Comparison of ENCODE assay signal across 8 cellular contexts in the genomic region with DNA sequence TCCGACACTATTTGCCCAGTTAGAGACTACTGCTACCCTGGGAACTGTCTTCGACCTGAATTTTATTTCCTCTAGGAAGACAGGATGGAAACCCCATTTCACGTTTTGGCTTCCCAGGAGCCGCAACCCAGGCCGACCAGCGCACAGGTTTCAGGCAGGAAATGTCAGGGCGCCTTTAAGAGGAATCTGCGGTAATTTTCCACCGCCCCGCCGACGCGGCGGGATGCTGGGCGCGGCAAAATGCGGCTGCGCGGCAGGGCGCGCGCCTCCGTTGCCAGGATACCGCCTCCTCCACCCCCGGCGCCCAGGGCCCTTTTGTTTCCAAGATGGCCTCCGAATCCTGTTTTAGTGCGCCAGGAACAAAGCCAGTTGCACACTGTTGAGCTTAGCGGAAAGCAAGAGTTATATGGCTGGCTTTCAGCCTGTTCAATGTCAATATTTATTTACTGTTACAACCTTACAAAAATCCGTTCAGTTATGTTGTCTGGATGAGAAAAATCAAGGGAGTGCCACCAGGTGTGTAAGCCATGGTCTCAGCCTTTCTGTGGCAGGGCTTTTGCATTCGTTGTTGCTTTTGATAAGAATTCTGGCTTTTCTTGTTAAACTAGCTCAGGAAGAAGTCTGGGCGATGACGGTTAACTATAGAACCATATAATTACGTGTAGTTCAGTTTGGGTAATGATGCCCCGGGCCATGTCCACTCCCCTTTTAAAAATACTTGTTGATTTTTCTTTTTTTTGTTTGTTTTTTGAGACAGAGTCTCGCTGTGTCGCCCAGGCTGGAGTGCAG.
DNase-seq lines count a peak whose midpoint lies in the region; ATAC-seq and TF ChIP-seq lines count a peak whose summit lies in the region.

No MANE protein-coding gene starts in this region.

- no peaks in the 10 kb centered on the region for H3K27me3 ChIP-seq in left lung

- peaks cover 14 to 44% of the 10 kb centered on the region in 2 donors for H3K4me1 ChIP-seq in left lung

- peak overlapping the region; percentile 96 for H3K27ac Mint-ChIP-seq in activated CD4-positive, alpha-beta T cell treated with anti-CD3 and anti-CD28 coated beads, Interleukin-2, amount 10 ng/mL, durations not matched to agents 24 days and 14 days

- H3K36me3 ChIP-seq in left lung, result no peaks in the 10 kb centered on the region

- no peaks in the 10 kb centered on the region for H3K9me3 Mint-ChIP-seq in activated CD4-positive, alpha-beta T cell treated with anti-CD3 and anti-CD28 coated beads, Interleukin-2, amount 10 ng/mL, durations not matched to agents 24 days and 14 days

- H3K4me3 Mint-ChIP-seq in activated CD4-positive, alpha-beta T cell treated with anti-CD3 and anti-CD28 coated beads, Interleukin-2, amount 10 ng/mL, durations not matched to agents 24 days and 14 days, result peak overlapping the region; percentile 90

- intact Hi-C loops in activated CD4-positive, alpha-beta T cell treated with anti-CD3 and anti-CD28 coated beads, Interleukin-2, amount 10 ng/mL, durations not matched to agents 24 days and 14 days (cut with micrococcal nuclease), result loop anchor here (1.0 kb wide), 3 partner anchors 11 to 62 kb away; no protein-coding TSS in a partner anchor
- intact Hi-C loops in left lung (cut with DNase I), result no loop called here

- no peaks in the 10 kb centered on the region for H3K27me3 Mint-ChIP-seq in activated CD4-positive, alpha-beta T cell treated with anti-CD3 and anti-CD28 coated beads, Interleukin-2, amount 10 ng/mL, durations not matched to agents 24 days and 14 days

- H3K36me3 Mint-ChIP-seq in activated CD4-positive, alpha-beta T cell treated with anti-CD3 and anti-CD28 coated beads, Interleukin-2, amount 10 ng/mL, durations not matched to agents 24 days and 14 days (ENCODE audit: low read depth), result no peaks in the 10 kb centered on the region

- no peak for TF ChIP-seq CTCF in coronary artery (IDR thresholded peaks at IDR 0.05)
- peak in 1 of 2 donors; percentile 4 for TF ChIP-seq CTCF in left lung (IDR thresholded peaks at IDR 0.05)

- peak overlapping the region; percentile 59 for H3K4me3 ChIP-seq in coronary artery
- H3K4me3 ChIP-seq in left lung, result peak overlapping the region; percentile 21 to 40

- DNase-seq in C1 segment of cervical spinal cord (lab: John Stamatoyannopoulos, UW) (peak; percentile 56 to 95 (median 90)), NCI-H524 treated with DMSO at 0.1 percent for 48 hours (lab: John Stamatoyannopoulos, UW) (peak; percentile 66), coronary artery (ENCODE audit: low spot score) (peak; percentile 93), left lung (peak; percentile 91 to 97)
- DNase-seq in activated CD4-positive, alpha-beta T cell treated with anti-CD3 and anti-CD28 coated beads, Interleukin-2, amount 10 ng/mL, durations not matched to agents 24 days and 14 days, result peak; percentile 97
- peak; percentile 81 for DNase-seq in stimulated activated CD4-positive, alpha-beta T cell treated with anti-CD3 and anti-CD28 coated beads, Interleukin-2, amount 100 ng/mL, for 4 hours (ENCODE audit: low read depth)

- peak; percentile 84 for ATAC-seq in GM19351 (IDR thresholded peaks at IDR 0.05; ENCODE audit: unreplicated experiment)
- ATAC-seq in HG03469 (IDR thresholded peaks at IDR 0.05; ENCODE audit: unreplicated experiment), result peak; percentile 66
- peak; percentile 93 for ATAC-seq in left lung

- H3K4me1 Mint-ChIP-seq in activated CD4-positive, alpha-beta T cell treated with anti-CD3 and anti-CD28 coated beads, Interleukin-2, amount 10 ng/mL, durations not matched to agents 24 days and 14 days, result peaks cover 52% of the 10 kb centered on the region

- H3K27ac ChIP-seq in coronary artery (peak overlapping the region; percentile 75 to 78), left lung (peak overlapping the region; percentile 87 to 89)

- H3K9me3 ChIP-seq in left lung, result no peaks in the 10 kb centered on the region

Comparison
In these comparisons a context has a peak if more than half of its experiments do, and no peak if none do; other contexts are left out.
1. Peak in every context shown above with its lines: DNase-seq, ATAC-seq, H3K4me3 ChIP-seq and H3K27ac ChIP-seq.